1 cellular context compared by ENCODE assay signal in the genomic region with DNA sequence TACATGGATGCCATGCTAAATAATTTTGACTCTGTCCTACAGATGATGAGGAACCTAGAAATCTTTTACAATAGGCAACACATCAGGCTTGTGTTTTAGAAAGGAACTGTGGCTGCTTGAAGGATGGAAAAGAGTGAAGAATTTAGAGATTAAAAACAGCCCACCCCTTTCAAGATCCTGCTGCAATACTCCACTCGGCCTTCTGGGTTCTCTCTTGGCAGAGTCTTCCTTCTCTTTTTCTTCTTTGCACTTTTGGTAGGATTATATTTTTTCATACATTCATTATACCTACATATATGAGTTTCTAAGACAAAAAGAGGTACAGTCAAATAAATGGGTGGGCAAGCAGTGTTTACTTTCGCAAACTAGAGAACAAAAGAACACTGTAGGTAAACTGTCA.
TF ChIP-seq lines count a peak whose summit lies in the region.

No MANE protein-coding gene starts in this region.

TF ChIP-seq in GM23338, 12 proteins besides CTCF, POLR2A, EP300 and RAD21 (continued from another document):
- TF ChIP-seq, protein P1, sequence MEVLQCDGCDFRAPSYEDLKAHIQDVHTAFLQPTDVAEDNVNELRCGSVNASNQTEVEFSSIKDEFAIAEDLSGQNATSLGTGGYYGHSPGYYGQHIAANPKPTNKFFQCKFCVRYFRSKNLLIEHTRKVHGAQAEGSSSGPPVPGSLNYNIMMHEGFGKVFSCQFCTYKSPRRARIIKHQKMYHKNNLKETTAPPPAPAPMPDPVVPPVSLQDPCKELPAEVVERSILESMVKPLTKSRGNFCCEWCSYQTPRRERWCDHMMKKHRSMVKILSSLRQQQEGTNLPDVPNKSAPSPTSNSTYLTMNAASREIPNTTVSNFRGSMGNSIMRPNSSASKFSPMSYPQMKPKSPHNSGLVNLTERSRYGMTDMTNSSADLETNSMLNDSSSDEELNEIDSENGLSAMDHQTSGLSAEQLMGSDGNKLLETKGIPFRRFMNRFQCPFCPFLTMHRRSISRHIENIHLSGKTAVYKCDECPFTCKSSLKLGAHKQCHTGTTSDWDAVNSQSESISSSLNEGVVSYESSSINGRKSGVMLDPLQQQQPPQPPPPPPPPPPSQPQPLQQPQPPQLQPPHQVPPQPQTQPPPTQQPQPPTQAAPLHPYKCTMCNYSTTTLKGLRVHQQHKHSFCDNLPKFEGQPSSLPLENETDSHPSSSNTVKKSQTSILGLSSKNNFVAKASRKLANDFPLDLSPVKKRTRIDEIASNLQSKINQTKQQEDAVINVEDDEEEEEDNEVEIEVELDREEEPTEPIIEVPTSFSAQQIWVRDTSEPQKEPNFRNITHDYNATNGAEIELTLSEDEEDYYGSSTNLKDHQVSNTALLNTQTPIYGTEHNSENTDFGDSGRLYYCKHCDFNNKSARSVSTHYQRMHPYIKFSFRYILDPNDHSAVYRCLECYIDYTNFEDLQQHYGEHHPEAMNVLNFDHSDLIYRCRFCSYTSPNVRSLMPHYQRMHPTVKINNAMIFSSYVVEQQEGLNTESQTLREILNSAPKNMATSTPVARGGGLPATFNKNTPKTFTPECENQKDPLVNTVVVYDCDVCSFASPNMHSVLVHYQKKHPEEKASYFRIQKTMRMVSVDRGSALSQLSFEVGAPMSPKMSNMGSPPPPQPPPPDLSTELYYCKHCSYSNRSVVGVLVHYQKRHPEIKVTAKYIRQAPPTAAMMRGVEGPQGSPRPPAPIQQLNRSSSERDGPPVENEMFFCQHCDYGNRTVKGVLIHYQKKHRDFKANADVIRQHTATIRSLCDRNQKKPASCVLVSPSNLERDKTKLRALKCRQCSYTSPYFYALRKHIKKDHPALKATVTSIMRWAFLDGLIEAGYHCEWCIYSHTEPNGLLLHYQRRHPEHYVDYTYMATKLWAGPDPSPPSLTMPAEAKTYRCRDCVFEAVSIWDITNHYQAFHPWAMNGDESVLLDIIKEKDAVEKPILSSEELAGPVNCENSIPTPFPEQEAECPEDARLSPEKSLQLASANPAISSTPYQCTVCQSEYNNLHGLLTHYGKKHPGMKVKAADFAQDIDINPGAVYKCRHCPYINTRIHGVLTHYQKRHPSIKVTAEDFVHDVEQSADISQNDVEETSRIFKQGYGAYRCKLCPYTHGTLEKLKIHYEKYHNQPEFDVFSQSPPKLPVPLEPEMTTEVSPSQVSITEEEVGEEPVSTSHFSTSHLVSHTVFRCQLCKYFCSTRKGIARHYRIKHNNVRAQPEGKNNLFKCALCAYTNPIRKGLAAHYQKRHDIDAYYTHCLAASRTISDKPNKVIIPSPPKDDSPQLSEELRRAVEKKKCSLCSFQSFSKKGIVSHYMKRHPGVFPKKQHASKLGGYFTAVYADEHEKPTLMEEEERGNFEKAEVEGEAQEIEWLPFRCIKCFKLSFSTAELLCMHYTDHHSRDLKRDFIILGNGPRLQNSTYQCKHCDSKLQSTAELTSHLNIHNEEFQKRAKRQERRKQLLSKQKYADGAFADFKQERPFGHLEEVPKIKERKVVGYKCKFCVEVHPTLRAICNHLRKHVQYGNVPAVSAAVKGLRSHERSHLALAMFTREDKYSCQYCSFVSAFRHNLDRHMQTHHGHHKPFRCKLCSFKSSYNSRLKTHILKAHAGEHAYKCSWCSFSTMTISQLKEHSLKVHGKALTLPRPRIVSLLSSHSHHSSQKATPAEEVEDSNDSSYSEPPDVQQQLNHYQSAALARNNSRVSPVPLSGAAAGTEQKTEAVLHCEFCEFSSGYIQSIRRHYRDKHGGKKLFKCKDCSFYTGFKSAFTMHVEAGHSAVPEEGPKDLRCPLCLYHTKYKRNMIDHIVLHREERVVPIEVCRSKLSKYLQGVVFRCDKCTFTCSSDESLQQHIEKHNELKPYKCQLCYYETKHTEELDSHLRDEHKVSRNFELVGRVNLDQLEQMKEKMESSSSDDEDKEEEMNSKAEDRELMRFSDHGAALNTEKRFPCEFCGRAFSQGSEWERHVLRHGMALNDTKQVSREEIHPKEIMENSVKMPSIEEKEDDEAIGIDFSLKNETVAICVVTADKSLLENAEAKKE (CRISPR knock-in tag; IDR thresholded peaks at IDR 0.05), result no peak
- TF ChIP-seq, protein P2, sequence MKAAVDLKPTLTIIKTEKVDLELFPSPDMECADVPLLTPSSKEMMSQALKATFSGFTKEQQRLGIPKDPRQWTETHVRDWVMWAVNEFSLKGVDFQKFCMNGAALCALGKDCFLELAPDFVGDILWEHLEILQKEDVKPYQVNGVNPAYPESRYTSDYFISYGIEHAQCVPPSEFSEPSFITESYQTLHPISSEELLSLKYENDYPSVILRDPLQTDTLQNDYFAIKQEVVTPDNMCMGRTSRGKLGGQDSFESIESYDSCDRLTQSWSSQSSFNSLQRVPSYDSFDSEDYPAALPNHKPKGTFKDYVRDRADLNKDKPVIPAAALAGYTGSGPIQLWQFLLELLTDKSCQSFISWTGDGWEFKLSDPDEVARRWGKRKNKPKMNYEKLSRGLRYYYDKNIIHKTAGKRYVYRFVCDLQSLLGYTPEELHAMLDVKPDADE (IDR thresholded peaks at IDR 0.05), result no peak
- TF ChIP-seq ZNF114 (CRISPR knock-in tag; IDR thresholded peaks at IDR 0.05), result no peak
- no peak for TF ChIP-seq NANOG (IDR thresholded peaks at IDR 0.05; ENCODE audit: borderline replicate concordance)
- TF ChIP-seq JUNB (IDR thresholded peaks at IDR 0.05; ENCODE audit: unreplicated experiment), result no peak
- TF ChIP-seq EZH2 (IDR thresholded peaks at IDR 0.05; ENCODE audit: low read depth, unreplicated experiment), result no peak
- no peak for TF ChIP-seq EZH2phosphoT487 (IDR thresholded peaks at IDR 0.05; ENCODE audit: unreplicated experiment)
